In the genomic region with DNA sequence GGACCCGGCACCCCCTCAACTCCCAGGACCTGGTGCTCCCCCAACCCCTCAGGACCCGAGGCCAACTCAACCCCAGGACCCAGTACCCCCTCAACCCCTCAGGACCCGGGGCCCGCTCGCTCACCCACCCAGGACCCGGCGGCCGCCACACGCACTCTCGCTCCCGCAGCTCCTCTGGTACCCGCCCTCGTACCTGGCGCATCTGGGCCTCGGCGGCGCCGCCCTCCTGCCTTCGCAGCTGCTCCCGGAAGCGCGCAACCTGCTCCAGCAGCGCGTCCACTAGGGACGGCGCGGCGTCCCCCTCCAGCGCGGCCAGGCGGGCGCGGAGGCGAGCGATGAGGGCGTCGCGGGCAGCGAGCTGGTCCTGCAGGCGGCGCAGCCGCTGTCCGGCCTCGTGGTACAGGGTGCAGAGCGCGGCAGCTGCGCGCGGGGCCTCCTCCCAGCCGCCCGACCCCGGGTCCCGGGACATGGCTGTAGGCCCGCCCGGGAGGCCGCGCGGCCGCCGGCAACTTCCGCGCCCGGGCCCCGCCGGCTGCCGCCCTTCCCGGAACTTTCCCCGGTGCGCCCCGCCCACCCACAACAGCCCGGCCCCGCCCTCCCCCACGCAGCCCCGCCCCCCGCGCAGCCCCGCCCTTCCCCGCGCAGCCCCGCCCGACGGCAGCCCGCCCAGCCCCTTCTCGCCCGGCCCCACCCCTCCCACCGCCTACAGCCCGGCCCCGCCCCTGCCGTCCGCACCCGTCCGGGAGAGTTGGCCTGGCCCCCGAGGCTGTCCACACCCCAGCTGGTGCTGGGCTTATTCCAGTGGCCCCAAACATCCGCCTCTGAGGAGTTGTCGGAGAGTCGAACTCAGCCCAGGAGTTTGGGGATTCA, we compare ENCODE assay signal across 1 cellular context.
TF ChIP-seq lines count a peak whose summit lies in the region.

A gene with protein sequence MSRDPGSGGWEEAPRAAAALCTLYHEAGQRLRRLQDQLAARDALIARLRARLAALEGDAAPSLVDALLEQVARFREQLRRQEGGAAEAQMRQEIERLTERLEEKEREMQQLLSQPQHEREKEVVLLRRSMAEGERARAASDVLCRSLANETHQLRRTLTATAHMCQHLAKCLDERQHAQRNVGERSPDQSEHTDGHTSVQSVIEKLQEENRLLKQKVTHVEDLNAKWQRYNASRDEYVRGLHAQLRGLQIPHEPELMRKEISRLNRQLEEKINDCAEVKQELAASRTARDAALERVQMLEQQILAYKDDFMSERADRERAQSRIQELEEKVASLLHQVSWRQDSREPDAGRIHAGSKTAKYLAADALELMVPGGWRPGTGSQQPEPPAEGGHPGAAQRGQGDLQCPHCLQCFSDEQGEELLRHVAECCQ (minus strand): TSS at position 516 of the 870 bp plus-strand sequence. CDS start 47 bp downstream, at position 469.

TF ChIP-seq in HepG2, 621 proteins besides CTCF, POLR2A, EP300 and RAD21 (continued from another document and continues in another):
- TF ChIP-seq TFE3 (CRISPR knock-in tag; IDR thresholded peaks at IDR 0.05), result no peak
- TF ChIP-seq, protein P1, sequence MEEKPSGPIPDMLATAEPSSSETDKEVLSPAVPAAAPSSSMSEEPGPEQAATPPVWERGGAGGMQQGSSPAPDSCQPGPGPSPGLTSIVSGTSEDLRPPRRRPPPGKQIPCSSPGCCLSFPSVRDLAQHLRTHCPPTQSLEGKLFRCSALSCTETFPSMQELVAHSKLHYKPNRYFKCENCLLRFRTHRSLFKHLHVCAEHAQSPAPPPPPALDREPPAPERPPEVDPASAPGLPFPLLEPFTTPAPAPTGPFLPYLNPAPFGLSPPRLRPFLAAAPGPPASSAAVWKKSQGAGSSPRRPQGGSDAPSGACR (CRISPR knock-in tag; IDR thresholded peaks at IDR 0.05), result no peak
- peak; percentile 80 for TF ChIP-seq ZEB1 (IDR thresholded peaks at IDR 0.05; ENCODE audit: insufficient replicate concordance, low read depth)
- TF ChIP-seq ZNF343 (CRISPR knock-in tag; IDR thresholded peaks at IDR 0.05), result no peak
- peak; percentile 24; the same call in 1 of the 2 replicates for TF ChIP-seq SIN3A (IDR thresholded peaks at IDR 0.05; ENCODE audit: borderline replicate concordance, low read depth, low read length)
- TF ChIP-seq ZNF777 (CRISPR knock-in tag; IDR thresholded peaks at IDR 0.05), result peak; percentile 93
- TF ChIP-seq, protein P2, sequence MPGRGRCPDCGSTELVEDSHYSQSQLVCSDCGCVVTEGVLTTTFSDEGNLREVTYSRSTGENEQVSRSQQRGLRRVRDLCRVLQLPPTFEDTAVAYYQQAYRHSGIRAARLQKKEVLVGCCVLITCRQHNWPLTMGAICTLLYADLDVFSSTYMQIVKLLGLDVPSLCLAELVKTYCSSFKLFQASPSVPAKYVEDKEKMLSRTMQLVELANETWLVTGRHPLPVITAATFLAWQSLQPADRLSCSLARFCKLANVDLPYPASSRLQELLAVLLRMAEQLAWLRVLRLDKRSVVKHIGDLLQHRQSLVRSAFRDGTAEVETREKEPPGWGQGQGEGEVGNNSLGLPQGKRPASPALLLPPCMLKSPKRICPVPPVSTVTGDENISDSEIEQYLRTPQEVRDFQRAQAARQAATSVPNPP (CRISPR knock-in tag; IDR thresholded peaks at IDR 0.05), result 0 out of 2 replicates have a peak, but pooled peaks have one; percentile 76
- peak; percentile 58; the same call in 1 of the 2 replicates for TF ChIP-seq KLF6 (CRISPR knock-in tag; IDR thresholded peaks at IDR 0.05)
- TF ChIP-seq KAT2B (IDR thresholded peaks at IDR 0.05; ENCODE audit: borderline replicate concordance, low read depth, low read length), result no peak
- TF ChIP-seq ZNF460 (CRISPR knock-in tag; IDR thresholded peaks at IDR 0.05; ENCODE audit: borderline replicate concordance), result no peak
- no peak for TF ChIP-seq SIN3B (IDR thresholded peaks at IDR 0.05; ENCODE audit: low read length)
- TF ChIP-seq ADNP (CRISPR knock-in tag; IDR thresholded peaks at IDR 0.05), result no peak
- no peak for TF ChIP-seq ZNF557 (CRISPR knock-in tag; IDR thresholded peaks at IDR 0.05)
- no peak for TF ChIP-seq PAF1 (CRISPR knock-in tag; IDR thresholded peaks at IDR 0.05)
- TF ChIP-seq ZKSCAN8 (CRISPR knock-in tag; IDR thresholded peaks at IDR 0.05; ENCODE audit: borderline replicate concordance), result no peak
- no peak for TF ChIP-seq MAFK (conservative IDR thresholded peaks at IDR 0.05 in 1 of 2, IDR thresholded peaks at IDR 0.05 in 1 of 2; ENCODE audit: low read length in 2 of 2)
- no peak for TF ChIP-seq NAIF1 (CRISPR knock-in tag; IDR thresholded peaks at IDR 0.05; ENCODE audit: borderline replicate concordance)
- TF ChIP-seq MBD4 (IDR thresholded peaks at IDR 0.05; ENCODE audit: borderline replicate concordance, low read length), result no peak
- no peak for TF ChIP-seq MBNL3 (CRISPR knock-in tag; conservative IDR thresholded peaks at IDR 0.05)
- TF ChIP-seq ZNF629 (CRISPR knock-in tag; conservative IDR thresholded peaks at IDR 0.05), result 0 out of 2 replicates have a peak, but pooled peaks have one; percentile 8
- no peak for TF ChIP-seq PRDM10 (CRISPR knock-in tag; IDR thresholded peaks at IDR 0.05; ENCODE audit: low read depth)
- TF ChIP-seq ZNF124 (CRISPR knock-in tag; IDR thresholded peaks at IDR 0.05), result no peak
- TF ChIP-seq, protein P3, sequence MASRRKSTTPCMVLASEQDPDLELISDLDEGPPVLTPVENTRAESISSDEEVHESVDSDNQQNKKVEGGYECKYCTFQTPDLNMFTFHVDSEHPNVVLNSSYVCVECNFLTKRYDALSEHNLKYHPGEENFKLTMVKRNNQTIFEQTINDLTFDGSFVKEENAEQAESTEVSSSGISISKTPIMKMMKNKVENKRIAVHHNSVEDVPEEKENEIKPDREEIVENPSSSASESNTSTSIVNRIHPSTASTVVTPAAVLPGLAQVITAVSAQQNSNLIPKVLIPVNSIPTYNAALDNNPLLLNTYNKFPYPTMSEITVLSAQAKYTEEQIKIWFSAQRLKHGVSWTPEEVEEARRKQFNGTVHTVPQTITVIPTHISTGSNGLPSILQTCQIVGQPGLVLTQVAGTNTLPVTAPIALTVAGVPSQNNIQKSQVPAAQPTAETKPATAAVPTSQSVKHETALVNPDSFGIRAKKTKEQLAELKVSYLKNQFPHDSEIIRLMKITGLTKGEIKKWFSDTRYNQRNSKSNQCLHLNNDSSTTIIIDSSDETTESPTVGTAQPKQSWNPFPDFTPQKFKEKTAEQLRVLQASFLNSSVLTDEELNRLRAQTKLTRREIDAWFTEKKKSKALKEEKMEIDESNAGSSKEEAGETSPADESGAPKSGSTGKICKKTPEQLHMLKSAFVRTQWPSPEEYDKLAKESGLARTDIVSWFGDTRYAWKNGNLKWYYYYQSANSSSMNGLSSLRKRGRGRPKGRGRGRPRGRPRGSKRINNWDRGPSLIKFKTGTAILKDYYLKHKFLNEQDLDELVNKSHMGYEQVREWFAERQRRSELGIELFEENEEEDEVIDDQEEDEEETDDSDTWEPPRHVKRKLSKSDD (CRISPR knock-in tag; IDR thresholded peaks at IDR 0.05; ENCODE audit: low read depth), result no peak
- TF ChIP-seq PHF8 (CRISPR knock-in tag; IDR thresholded peaks at IDR 0.05), result peak; percentile 62; the same call in 1 of the 2 replicates
- no peak for TF ChIP-seq E2F1 (CRISPR knock-in tag; IDR thresholded peaks at IDR 0.05)
- no peak for TF ChIP-seq ATM (IDR thresholded peaks at IDR 0.05; ENCODE audit: borderline replicate concordance)
- no peak for TF ChIP-seq ZNF747 (CRISPR knock-in tag; IDR thresholded peaks at IDR 0.05; ENCODE audit: borderline replicate concordance)
- peak; percentile 79; the same call in 1 of the 2 replicates for TF ChIP-seq MXD4 (CRISPR knock-in tag; IDR thresholded peaks at IDR 0.05)
- no peak for TF ChIP-seq ZUFSP (CRISPR knock-in tag; IDR thresholded peaks at IDR 0.05; ENCODE audit: borderline replicate concordance)
- 0 out of 2 replicates have a peak, but pooled peaks have one; percentile 19 for TF ChIP-seq ATF5 (CRISPR knock-in tag; IDR thresholded peaks at IDR 0.05; ENCODE audit: low read depth)
- TF ChIP-seq ZNF776 (CRISPR knock-in tag; IDR thresholded peaks at IDR 0.05), result peak; percentile 95; the same call in 1 of the 2 replicates
- no peak for TF ChIP-seq ZC3H4 (CRISPR knock-in tag; IDR thresholded peaks at IDR 0.05; ENCODE audit: borderline replicate concordance)
- TF ChIP-seq ZNF574 (CRISPR knock-in tag; IDR thresholded peaks at IDR 0.05), result peak; percentile 76
- TF ChIP-seq THAP7 (CRISPR knock-in tag; IDR thresholded peaks at IDR 0.05), result no peak
- no peak for TF ChIP-seq ZNF264 (CRISPR knock-in tag; IDR thresholded peaks at IDR 0.05)
